ENCODE assay signal across 1 cellular context in genomic region chr4:98928505-98929340, GRCh38.
TF ChIP-seq lines count a peak whose summit lies in the region.

EIF4E (minus strand) TSS chr4:98929133; CDS start chr4:98929112, 21 bp downstream.

TF ChIP-seq in HEK293, 187 proteins besides CTCF, POLR2A, EP300 and RAD21 (continued from another document):
- TF ChIP-seq ZBTB11 (tag by site-specific recombination; conservative IDR thresholded peaks at IDR 0.05; ENCODE audit: low read depth) = 0 out of 2 replicates have a peak, but pooled peaks have one; percentile 29
- TF ChIP-seq ZNF24 (tag by site-specific recombination; IDR thresholded peaks at IDR 0.05) = no peak
